ENCODE assay signal across 18 cellular contexts in genomic region chrX:119150163-119151135, GRCh38. TPM values are rescaled to one million over a fixed set of nuclear protein-coding genes. Genes with fewer than 3 reads are reported as not detected.
DNase-seq lines count a peak whose midpoint lies in the region; ATAC-seq lines count a peak whose summit lies in the region.
"Had no signal": no experiment of that assay in that cellular context is flagged by ENCODE, and none has a peak within 500 bp of the region (broad histone marks: within the 10 kb centered on the region; RNA-seq: fewer than 3 reads in every experiment).

No MANE protein-coding gene starts in this region.

- DNase-seq in G401 (ENCODE audit: low spot score) (peak; percentile 13), NCI-H69 (lab: John Stamatoyannopoulos, UW) (peak; percentile 0), iris pigment epithelial cell (ENCODE audit: low read depth) (peak; percentile 0), sciatic nerve (ENCODE audit: low spot score) (peak; percentile 61), NCI-H2227 treated with DMSO at 0.1 percent for 48 hours (lab: John Stamatoyannopoulos, UW) (no peak), NCI-H2107 treated with DMSO at 0.1 percent for 48 hours (lab: John Stamatoyannopoulos, UW; ENCODE audit: unreplicated experiment) (no peak)
- DNase-seq: ACHN, AML-193, COR-L47, NCI-H1105 treated with DMSO at 0.1 percent for 48 hours, NCI-H2029, NCI-H510A, NCI-H82 had no signal

- in situ Hi-C loops in G401 (cut with HindIII; ENCODE audit: low sequenced_read_pairs): no loop called here

- ATAC-seq in sciatic nerve: peak; percentile 55
- ATAC-seq in HG03457 (IDR thresholded peaks at IDR 0.05; ENCODE audit: unreplicated experiment): no peak
- ATAC-seq: Panc1 had no signal

- intact Hi-C loops in sciatic nerve (cut with DNase I): no loop called here

RNA-seq across cellular contexts. Expression of gene KIAA1210, which starts 22.8 kb away (rescaled TPM):
- not detected in 2 replicates for total RNA-seq in G401 (2014; rRNA removed; shearing (Covaris generic))
- 0.27 TPM for total RNA-seq in sciatic nerve
- total RNA-seq: Daoy, HT-29, MCF 10A had no signal

Comparison
In these comparisons a context has a peak if more than half of its experiments do, and no peak if none do; other contexts are left out.
1. DNase-seq: peak in G401 (single experiment), NCI-H69 (single experiment), iris pigment epithelial cell (single experiment) and sciatic nerve (single experiment); none in NCI-H2227 treated with DMSO at 0.1 percent for 48 hours (single experiment) and NCI-H2107 treated with DMSO at 0.1 percent for 48 hours (single experiment).